In genomic region chr6:11143394-11144371, GRCh38 we compare ENCODE assay signal across 8 cellular contexts. TPM values are rescaled to one million over a fixed set of nuclear protein-coding genes. Genes with fewer than 3 reads are reported as not detected.
DNase-seq lines count a peak whose midpoint lies in the region; ATAC-seq and TF ChIP-seq lines count a peak whose summit lies in the region.

No MANE protein-coding gene starts in this region.

- no peak for ATAC-seq in HG02642 (IDR thresholded peaks at IDR 0.05; ENCODE audit: poor library complexity, unreplicated experiment)

- no peak overlapping the region for H3K27ac ChIP-seq in substantia nigra (ENCODE audit: low read depth, low read length, poor library complexity, severe bottlenecking)

- no peak overlapping the region for H3K4me3 Mint-ChIP-seq in osteocyte (ENCODE audit: unreplicated experiment)

- in situ Hi-C loops in Caki2 (cut with HindIII; ENCODE audit: low pct_unique_long_range_greater_than_20kb, low sequenced_read_pairs), result no loop called here

- peak overlapping the region; percentile 76 for H3K27ac Mint-ChIP-seq in osteocyte (ENCODE audit: unreplicated experiment)

- H3K9me3 Mint-ChIP-seq in osteocyte (ENCODE audit: unreplicated experiment), result peaks cover 7% of the 10 kb centered on the region

- TF ChIP-seq CTCF in epithelial cell of esophagus (IDR thresholded peaks at IDR 0.05; ENCODE audit: insufficient read depth, low read depth, low read length, missing control alignments) (no peak), osteocyte (IDR thresholded peaks at IDR 0.05) (no peak)

- no peaks in the 10 kb centered on the region for H3K27me3 Mint-ChIP-seq in osteocyte (ENCODE audit: unreplicated experiment)

- peaks cover 26% of the 10 kb centered on the region for H3K4me1 Mint-ChIP-seq in osteocyte (ENCODE audit: unreplicated experiment)

- peaks cover 4% of the 10 kb centered on the region for H3K36me3 Mint-ChIP-seq in osteocyte (ENCODE audit: unreplicated experiment)

- H3K4me3 ChIP-seq in epithelial cell of esophagus (ENCODE audit: low read length), result no peak overlapping the region

- DNase-seq in Caki2 (ENCODE audit: low read depth) (peak; percentile 81), NOMO-1 (lab: John Stamatoyannopoulos, UW; ENCODE audit: unreplicated experiment in 2 of 2) (peak; percentile 78 to 91), epithelial cell of esophagus (ENCODE audit: low read depth) (peak; percentile 99), osteocyte (ENCODE audit: extremely low spot score, unreplicated experiment) (no peak), substantia nigra (lab: John Stamatoyannopoulos, UW) (no peak), mesenteric fat pad (ENCODE audit: low spot score) (no peak), NCI-H128 (lab: John Stamatoyannopoulos, UW; ENCODE audit: unreplicated experiment) (no peak)

RNA-seq across cellular contexts. Expression of gene ERVFRD-1, which starts 32.2 kb away (rescaled TPM):
- total RNA-seq in Caki2 (2014; rRNA removed; shearing (Covaris generic); ENCODE audit: low replicate concordance), result not detected in 2 replicates
- total RNA-seq in osteocyte, result not detected in 2 replicates
- total RNA-seq in mesenteric fat pad, result 0.13 TPM

RNA-seq across cellular contexts. Expression of gene SMIM13, which starts 50.0 kb away (rescaled TPM):
- 17.2 and 18.4 TPM in 2 replicates for total RNA-seq in Caki2 (2014; rRNA removed; shearing (Covaris generic); ENCODE audit: low replicate concordance)
- total RNA-seq in osteocyte (19.6 and 20.5 TPM in 2 replicates), mesenteric fat pad (9.5 TPM)

Comparison
In these comparisons a context has a peak if more than half of its experiments do, and no peak if none do; other contexts are left out.
1. DNase-seq: peak in Caki2 (single experiment), NOMO-1 (2 of 2) and epithelial cell of esophagus (single experiment); none in osteocyte (single experiment), substantia nigra (0 of 49), mesenteric fat pad (single experiment) and NCI-H128 (single experiment).